ENCODE assay signal across 8 cellular contexts in the genomic region with DNA sequence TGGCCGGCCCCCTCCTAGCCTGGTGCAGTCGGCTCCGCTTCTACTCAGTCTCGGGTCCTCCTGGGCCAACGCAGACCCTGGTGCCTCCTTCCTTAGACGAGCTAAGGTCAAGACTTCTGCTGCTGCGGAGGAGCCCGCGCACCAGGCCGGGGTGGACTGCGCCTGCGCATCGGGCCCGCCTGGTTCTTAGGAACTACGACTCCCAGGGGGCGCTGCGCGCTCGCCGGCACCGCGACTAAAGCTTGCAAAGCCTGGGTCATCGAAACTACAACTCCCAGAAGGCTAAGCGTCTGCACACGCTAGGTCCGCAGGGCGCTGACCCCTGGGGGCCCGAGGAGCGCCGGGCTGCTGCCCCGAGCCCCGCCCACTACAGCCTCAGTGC. TPM values are rescaled to one million over a fixed set of nuclear protein-coding genes. Genes with fewer than 3 reads are reported as not detected.
DNase-seq lines count a peak whose midpoint lies in the region; TF ChIP-seq lines count a peak whose summit lies in the region.

A gene (minus strand): TSS at position 145 of the 382 bp plus-strand sequence. CDS start 6,559 bp downstream, outside the sequence.

- H3K4me3 ChIP-seq in GM23248, result 0 out of 2 replicates have a peak within 1 kb of the TSS, but pooled peaks have one; percentile 15
- peak within 1 kb of the TSS; percentile 46 for H3K4me3 ChIP-seq in lower leg skin (ENCODE audit: low read depth, poor library complexity, severe bottlenecking)
- H3K4me3 ChIP-seq in neural progenitor cell, result no peak within 1 kb of the TSS
- H3K4me3 ChIP-seq in OCI-LY7 (ENCODE audit: low read depth, low read length, poor library complexity, severe bottlenecking), result no peak within 1 kb of the TSS

- H3K27me3 ChIP-seq in GM23248 (replicated peaks; ENCODE audit: insufficient read depth), result no peaks in the 10 kb centered on the region
- no peaks in the 10 kb centered on the region for H3K27me3 ChIP-seq in neural progenitor cell

- H3K9me2 ChIP-seq in GM23248 (ENCODE audit: insufficient read depth) (no peaks in the 10 kb centered on the region), OCI-LY7 (ENCODE audit: insufficient read depth, low read length) (no peaks in the 10 kb centered on the region)

- peaks cover 2% of the 10 kb centered on the region for H3K27me3 Mint-ChIP-seq in neural progenitor cell (ENCODE audit: insufficient read depth, low read depth)

- H3K9me3 Mint-ChIP-seq in neural progenitor cell, result peaks cover 59% of the 10 kb centered on the region

- intact Hi-C loops in lower leg skin (cut with DNase I; ENCODE audit: low total_unique reads), result no loop called here
- intact Hi-C loops in OCI-LY7 (cut with micrococcal nuclease; ENCODE audit: unreplicated experiment), result no loop called here

- H3K4me1 Mint-ChIP-seq in neural progenitor cell, result no peaks in the 10 kb centered on the region

- TF ChIP-seq CTCF in lower leg skin (IDR thresholded peaks at IDR 0.05) (no peak), neural progenitor cell (IDR thresholded peaks at IDR 0.05) (no peak), OCI-LY7 (conservative IDR thresholded peaks at IDR 0.05; ENCODE audit: low read length) (no peak)

- H3K4me1 ChIP-seq in GM23248 (ENCODE audit: insufficient read depth), result no peaks in the 10 kb centered on the region
- H3K4me1 ChIP-seq in neural progenitor cell, result no peaks in the 10 kb centered on the region
- H3K4me1 ChIP-seq in OCI-LY7 (ENCODE audit: insufficient read depth, low read length, poor library complexity, severe bottlenecking), result no peaks in the 10 kb centered on the region

- WGBS in GM23248 (ENCODE audit: low coverage in 1 of 2, low lambda C conversion rate in 2 of 2, missing lambda C conversion rate in 2 of 2), 2 experiments, result 7% methylated on average over 28 to 31 of the region's 32 CpGs
- WGBS in lower leg skin, 2 donors, result 0 to 1% methylated on average over 10 to 19 of the region's 32 CpGs

- no peak within 1 kb of the TSS for H3K4me3 Mint-ChIP-seq in neural progenitor cell

- H3K36me3 ChIP-seq in GM23248 (ENCODE audit: low read depth), result no peaks in the 10 kb centered on the region
- H3K36me3 ChIP-seq in neural progenitor cell, result no peaks in the 10 kb centered on the region
- H3K36me3 ChIP-seq in OCI-LY7 (ENCODE audit: insufficient read depth, low read length), result no peaks in the 10 kb centered on the region

- H3K4me2 ChIP-seq in GM23248 (ENCODE audit: unreplicated experiment), result no peak within 1 kb of the TSS
- H3K4me2 ChIP-seq in neural progenitor cell, result no peak within 1 kb of the TSS
- no peak within 1 kb of the TSS for H3K4me2 ChIP-seq in OCI-LY7 (ENCODE audit: low read length)

- in situ Hi-C loops in GM23248 (cut with MboI), result no loop called here

- TF ChIP-seq POLR2A in lower leg skin (IDR thresholded peaks at IDR 0.05), result no peak

- CTCF ChIA-PET in OCI-LY7 (lab: Charles Lee; ENCODE audit: unreplicated experiment), result no interaction called here

- no peak within 1 kb of the TSS for H3K27ac Mint-ChIP-seq in neural progenitor cell

- H3K36me3 Mint-ChIP-seq in neural progenitor cell, result no peaks in the 10 kb centered on the region

- BruUV-seq in OCI-LY7 (replicated peaks; lab: Mats Ljungman, UMichigan), result no TSS peak

- H3K79me2 ChIP-seq in GM23248 (ENCODE audit: insufficient read depth) (no peaks in the 10 kb centered on the region), neural progenitor cell (ENCODE audit: low read depth) (no peaks in the 10 kb centered on the region), OCI-LY7 (ENCODE audit: insufficient read depth, low read depth, low read length) (no peaks in the 10 kb centered on the region)

- H4K20me1 ChIP-seq in GM23248 (ENCODE audit: insufficient read depth), result no peaks in the 10 kb centered on the region
- no peaks in the 10 kb centered on the region for H4K20me1 ChIP-seq in neural progenitor cell (ENCODE audit: low read depth)
- no peaks in the 10 kb centered on the region for H4K20me1 ChIP-seq in OCI-LY7 (ENCODE audit: insufficient read depth, low read length)

- peak; percentile 50 for DNase-seq in GM23248
- peak; percentile 72 to 75 for DNase-seq in activated CD4-positive, alpha-beta T cell treated with anti-CD3 and anti-CD28 coated beads for 4 hours
- DNase-seq in cerebellar nuclear complex (lab: John Stamatoyannopoulos, UW), result peak; percentile 20 to 77
- DNase-seq in lower leg skin (ENCODE audit: low spot score in 2 of 2), result peak; percentile 73 to 96
- DNase-seq in stimulated activated CD4-positive, alpha-beta T cell treated with anti-CD3 and anti-CD28 coated beads, TNF-alpha, amount 100 ng/mL, for 48 hours (ENCODE audit: low read depth in 3 of 3), result peak; percentile 53 to 75 (median 74)
- no peak for DNase-seq in HuH-7 (ENCODE audit: low spot score)
- no peak for DNase-seq in neural progenitor cell (ENCODE audit: low spot score)
- DNase-seq in OCI-LY7 (ENCODE audit: low spot score), result no peak

- H3K9me3 ChIP-seq in GM23248 (ENCODE audit: low read depth) (no peaks in the 10 kb centered on the region), neural progenitor cell (ENCODE audit: low read depth) (peaks cover 5% of the 10 kb centered on the region), OCI-LY7 (ENCODE audit: low read length) (no peaks in the 10 kb centered on the region)

- H3K27ac ChIP-seq in GM23248, result no peak within 1 kb of the TSS
- no peak within 1 kb of the TSS for H3K27ac ChIP-seq in neural progenitor cell
- H3K27ac ChIP-seq in OCI-LY7 (ENCODE audit: low read depth, low read length, poor library complexity, severe bottlenecking), result no peak within 1 kb of the TSS

- H2AFZ ChIP-seq in GM23248 (no peak within 1 kb of the TSS), neural progenitor cell (replicated peaks) (no peak within 1 kb of the TSS), OCI-LY7 (ENCODE audit: low read length) (no peak within 1 kb of the TSS)

- H3K9ac ChIP-seq in GM23248 (no peak within 1 kb of the TSS), neural progenitor cell (no peak within 1 kb of the TSS)

- H3F3A ChIP-seq in GM23248 (ENCODE audit: insufficient read depth) (no peaks in the 10 kb centered on the region), neural progenitor cell (ENCODE audit: low read depth) (no peaks in the 10 kb centered on the region)

- POLR2A ChIA-PET in OCI-LY7 (lab: Charles Lee), result no interaction called here

RNA-seq across cellular contexts. Expression of the gene that starts here (rescaled TPM):
- not detected in 2 replicates for total RNA-seq in GM23248 (2014; rRNA removed; shearing (Covaris generic))
- polyA plus RNA-seq in GM23248 (2016; fragmentation: Nextera tagmentation; extraction: Ambion mirVana), result 0.09 TPM in 1 of 2 replicates, not detected in the other
- total RNA-seq in lower leg skin (1 to 10 TPM in 2 of 4 donors, under 1 TPM in 2; 0.30 to 1.3 (median 0.84) TPM), neural progenitor cell (ENCODE audit: low replicate concordance) (not detected in 2 replicates), OCI-LY7 (2022) (not detected in 2 replicates)
- total RNA-seq in OCI-LY7 (2014; rRNA removed; shearing (Covaris generic)), result not detected in 2 replicates

Comparison
In these comparisons a context has a peak if more than half of its experiments do, and no peak if none do; other contexts are left out.
1. Peak in DNase-seq and H3K4me3 ChIP-seq in GM23248; RNA of the gene not detected or under 1 TPM.
2. DNase-seq: peak in activated CD4-positive, alpha-beta T cell treated with anti-CD3 and anti-CD28 coated beads for 4 hours (2 of 2), cerebellar nuclear complex (2 of 2), lower leg skin (2 of 2) and stimulated activated CD4-positive, alpha-beta T cell treated with anti-CD3 and anti-CD28 coated beads, TNF-alpha, amount 100 ng/mL, for 48 hours (3 of 3); none in HuH-7 (single experiment), neural progenitor cell (single experiment) and OCI-LY7 (single experiment).